Comparison of ENCODE assay signal across 12 cellular contexts in the genomic region with DNA sequence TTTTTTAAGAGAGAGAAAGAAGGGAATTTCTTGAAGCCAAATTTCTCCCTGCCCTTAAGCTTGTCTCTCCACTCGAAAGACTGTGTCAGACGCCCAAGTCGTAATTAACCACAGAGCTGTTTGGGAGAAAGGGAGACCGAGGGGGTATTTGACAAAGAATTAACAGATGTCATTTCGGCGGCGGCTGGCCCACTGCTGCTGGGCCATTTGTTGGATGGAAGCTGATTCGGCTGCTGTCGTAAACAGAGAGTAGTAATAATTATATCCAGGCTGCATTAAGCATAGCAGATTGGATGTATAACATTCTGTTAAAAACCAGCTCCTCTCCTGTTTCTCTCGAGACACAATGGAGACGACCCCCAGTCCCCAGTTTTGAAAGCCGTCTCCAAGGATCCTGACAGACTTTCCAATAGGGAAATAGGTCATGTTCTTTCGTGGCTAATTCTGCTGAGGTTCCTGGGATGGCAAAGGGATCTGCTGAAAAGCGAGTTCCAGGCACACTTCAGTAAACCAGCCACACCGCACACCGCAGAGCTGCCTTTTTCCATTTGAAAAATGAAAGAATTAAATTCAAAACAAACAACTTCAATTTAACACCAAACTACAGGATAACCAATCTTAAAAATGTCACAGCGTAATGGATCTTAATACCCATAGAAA.
A peak's percentile ranks its signal among the peaks of the same experiment; 100 is the strongest.
DNase-seq lines count a peak whose midpoint lies in the region; ATAC-seq and TF ChIP-seq lines count a peak whose summit lies in the region.
"Had no signal": no experiment of that assay in that cellular context is flagged by ENCODE, and none has a peak within 500 bp of the region (broad histone marks: within the 10 kb centered on the region; RNA-seq: fewer than 3 reads in every experiment).

No MANE protein-coding gene starts in this region.

- no peak for ATAC-seq in Right ventricle myocardium superior (ENCODE audit: poor library complexity)
- no peak for ATAC-seq in T-cell (replicated peaks in 1 of 4)
- ATAC-seq: activated naive CD4-positive, alpha-beta T cell treated with anti-CD3 and anti-CD28 coated beads, Interleukin-2, amount 50 U/mL, for 72 hours had no signal

- intact Hi-C loops in left ventricle myocardium inferior (cut with micrococcal nuclease), result no loop called here
- intact Hi-C loops in Right ventricle myocardium superior (cut with DNase I), result no loop called here

- H3K4me1 ChIP-seq in left ventricle myocardium inferior (peaks cover 16% of the 10 kb centered on the region), osteoblast (ENCODE audit: insufficient read depth, low read length) (peaks cover 9% of the 10 kb centered on the region), HAP-1 (peaks cover 3% of the 10 kb centered on the region; the same call in 1 of the 2 replicates)

- no peaks in the 10 kb centered on the region for H4K20me1 ChIP-seq in osteoblast (ENCODE audit: insufficient read depth, low read length)

- H3K27ac Mint-ChIP-seq in T-cell, result no peak overlapping the region
- H3K27ac Mint-ChIP-seq: activated CD4-positive, alpha-beta memory T cell treated with anti-CD3 and anti-CD28 coated beads, Interleukin-2, amount 10 ng/mL, durations not matched to agents 7 days and 5 days; activated naive CD4-positive, alpha-beta T cell treated with anti-CD3 and anti-CD28 coated beads, Interleukin-2, amount 50 U/mL, for 72 hours; immature natural killer cell had no signal

- no peaks in the 10 kb centered on the region for H3K36me3 ChIP-seq in left ventricle myocardium inferior
- H3K36me3 ChIP-seq in osteoblast (ENCODE audit: insufficient read depth, low read length), result no peaks in the 10 kb centered on the region
- H3K36me3 ChIP-seq in HAP-1 (replicated peaks), result no peaks in the 10 kb centered on the region

- no peaks in the 10 kb centered on the region for H3K4me1 Mint-ChIP-seq in T-cell
- H3K4me1 Mint-ChIP-seq: activated CD4-positive, alpha-beta memory T cell treated with anti-CD3 and anti-CD28 coated beads, Interleukin-2, amount 10 ng/mL, durations not matched to agents 7 days and 5 days; immature natural killer cell had no signal

- DNase-seq in left ventricle myocardium inferior (no peak), Right ventricle myocardium superior (no peak), fibroblast of the aortic adventitia (ENCODE audit: low read depth) (peak; percentile 12), osteoblast (ENCODE audit: insufficient read length, low spot score, missing footprints) (no peak), HAP-1 (ENCODE audit: low spot score in 2 of 2) (no peak), T-cell (no peak), NCI-H2029 treated with DMSO at 0.1 percent for 48 hours (lab: John Stamatoyannopoulos, UW) (no peak)
- no peak for DNase-seq in effector CD8-positive, alpha-beta T cell (lab: John Stamatoyannopoulos, UW)
- DNase-seq: activated CD4-positive, alpha-beta memory T cell treated with anti-CD3 and anti-CD28 coated beads, Interleukin-2, amount 10 ng/mL, durations not matched to agents 7 days and 5 days; immature natural killer cell; NCI-H748 treated with DMSO at 0.1 percent for 48 hours had no signal

- H3K4me2 ChIP-seq in osteoblast (ENCODE audit: insufficient read depth, low read length), result peak overlapping the region; percentile 79

- TF ChIP-seq CTCF in left ventricle myocardium inferior (IDR thresholded peaks at IDR 0.05; ENCODE audit: borderline replicate concordance), result no peak
- TF ChIP-seq CTCF in fibroblast of the aortic adventitia (IDR thresholded peaks at IDR 0.05; ENCODE audit: insufficient read depth, low read length), result no peak
- TF ChIP-seq CTCF in osteoblast (IDR thresholded peaks at IDR 0.05; ENCODE audit: extremely low read depth, low read depth, low read length), result no peak

- no peaks in the 10 kb centered on the region for H3K79me2 ChIP-seq in osteoblast (ENCODE audit: insufficient read depth, low read length)

- H3K4me3 Mint-ChIP-seq in T-cell, result no peak overlapping the region
- H3K4me3 Mint-ChIP-seq: activated CD4-positive, alpha-beta memory T cell treated with anti-CD3 and anti-CD28 coated beads, Interleukin-2, amount 10 ng/mL, durations not matched to agents 7 days and 5 days; immature natural killer cell had no signal

- peak overlapping the region; percentile 46 for H3K4me3 ChIP-seq in left ventricle myocardium inferior
- H3K4me3 ChIP-seq in fibroblast of the aortic adventitia (ENCODE audit: low read depth, low read length), result no peak overlapping the region
- H3K4me3 ChIP-seq in osteoblast (ENCODE audit: insufficient read depth, low read length), result peak overlapping the region; percentile 47
- no peak overlapping the region for H3K4me3 ChIP-seq in HAP-1

- POLR2A ChIA-PET in T-cell (lab: Charles Lee), result no interaction called here

- H3K27me3 ChIP-seq in left ventricle myocardium inferior (ENCODE audit: low read depth) (no peaks in the 10 kb centered on the region), osteoblast (ENCODE audit: insufficient read depth, low read length) (peaks cover 2% of the 10 kb centered on the region), HAP-1 (ENCODE audit: low read depth) (no peaks in the 10 kb centered on the region)

- in situ Hi-C loops in HAP-1 (cut with MboI; ENCODE audit: low sequenced_read_pairs), result no loop called here

- peak overlapping the region; percentile 45 for H3K27ac ChIP-seq in left ventricle myocardium inferior (replicated peaks)
- no peak overlapping the region for H3K27ac ChIP-seq in osteoblast (ENCODE audit: low read depth, low read length)

- H3K9me3 ChIP-seq in left ventricle myocardium inferior (replicated peaks) (no peaks in the 10 kb centered on the region), osteoblast (ENCODE audit: low read depth, low read length) (no peaks in the 10 kb centered on the region), HAP-1 (no peaks in the 10 kb centered on the region)

- H3K27me3 Mint-ChIP-seq in T-cell, result peaks cover 5 to 22% of the 10 kb centered on the region in 2 donors

- peak overlapping the region; percentile 66 for H2AFZ ChIP-seq in osteoblast (ENCODE audit: low read length)

- no peaks in the 10 kb centered on the region for H3K9me3 Mint-ChIP-seq in T-cell
- H3K9me3 Mint-ChIP-seq: activated CD4-positive, alpha-beta memory T cell treated with anti-CD3 and anti-CD28 coated beads, Interleukin-2, amount 10 ng/mL, durations not matched to agents 7 days and 5 days; activated naive CD4-positive, alpha-beta T cell treated with anti-CD3 and anti-CD28 coated beads, Interleukin-2, amount 50 U/mL, for 72 hours; immature natural killer cell had no signal

- no peaks in the 10 kb centered on the region for H3K36me3 Mint-ChIP-seq in T-cell
- H3K36me3 Mint-ChIP-seq: activated naive CD4-positive, alpha-beta T cell treated with anti-CD3 and anti-CD28 coated beads, Interleukin-2, amount 50 U/mL, for 72 hours; immature natural killer cell had no signal

- CTCF ChIA-PET in T-cell (lab: Charles Lee), result no interaction called here

Comparison
In these comparisons a context has a peak if more than half of its experiments do, and no peak if none do; other contexts are left out.
1. H3K4me3 ChIP-seq: peak in left ventricle myocardium inferior (single experiment) and osteoblast (single experiment); none in fibroblast of the aortic adventitia (single experiment) and HAP-1 (single experiment).